Comparison of ENCODE assay signal across 11 cellular contexts in the genomic region with DNA sequence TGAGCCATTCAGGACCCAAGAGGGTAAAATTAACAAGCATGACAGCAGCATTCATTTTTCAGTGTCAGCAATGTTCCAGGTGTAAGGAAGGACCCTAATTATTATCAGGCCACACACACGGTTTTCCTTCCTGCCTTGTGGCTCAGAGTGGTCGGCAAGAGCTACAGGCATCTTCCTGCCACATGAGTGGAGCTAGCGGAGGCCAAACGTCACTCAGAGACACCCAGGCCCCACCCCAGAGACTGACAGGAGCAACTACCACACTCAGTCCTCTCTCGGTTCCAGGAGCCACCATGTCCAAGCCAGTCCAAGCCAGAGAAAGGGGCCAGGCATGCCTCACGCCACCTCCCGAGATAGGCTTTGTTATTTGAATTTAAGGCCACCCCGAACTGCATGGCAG.
DNase-seq lines count a peak whose midpoint lies in the region; ATAC-seq, FAIRE-seq and TF ChIP-seq lines count a peak whose summit lies in the region.
"Had no signal": no experiment of that assay in that cellular context is flagged by ENCODE, and none has a peak within 500 bp of the region (broad histone marks: within the 10 kb centered on the region; RNA-seq: fewer than 3 reads in every experiment).

No MANE protein-coding gene starts in this region.

- no peaks in the 10 kb centered on the region for H3K79me1 ChIP-seq in H9 (ENCODE audit: insufficient read depth, low read depth, low read length, poor library complexity, severe bottlenecking)

- H3K36me3 ChIP-seq in left ventricle myocardium inferior (no peaks in the 10 kb centered on the region), small intestine (ENCODE audit: control insufficient read depth in 2 of 2, insufficient read depth in 2 of 2, low read length in 2 of 2) (no peaks in the 10 kb centered on the region)
- H3K36me3 ChIP-seq: neutrophil had no signal

- H3K9me3 Mint-ChIP-seq in H9 (no peaks in the 10 kb centered on the region), activated B cell treated with CpG ODN at 0.5 μM for 24 hours (no peaks in the 10 kb centered on the region)

- TF ChIP-seq CTCF in H9 (conservative IDR thresholded peaks at IDR 0.05) (no peak), activated B cell treated with CpG ODN at 0.5 μM for 24 hours (IDR thresholded peaks at IDR 0.05) (no peak), left ventricle myocardium inferior (IDR thresholded peaks at IDR 0.05; ENCODE audit: borderline replicate concordance) (no peak)

- no peak overlapping the region for H2AK5ac ChIP-seq in H9 (ENCODE audit: insufficient read length, low read length)

- in situ Hi-C loops in ACHN (cut with HindIII; ENCODE audit: low pct_ligation_motif_present, low pct_unique_long_range_greater_than_20kb, low sequenced_read_pairs), result no loop called here

- DNase-seq in H9 (no peak), activated B cell treated with CpG ODN at 0.5 μM for 24 hours (no peak), left ventricle myocardium inferior (peak; percentile 44), small intestine (peak; percentile 14), ACHN (no peak), HuH-7.5 (ENCODE audit: low spot score) (no peak)
- no peak for DNase-seq in activated naive CD4-positive, alpha-beta T cell treated with Interleukin-2 at 50 U/mL for 16 hours
- DNase-seq: activated CD4-positive, alpha-beta T cell treated with anti-CD3 and anti-CD28 coated beads, Interleukin-2, amount 50 U/mL, for 48 hours had no signal

- H3K18ac ChIP-seq in H9 (ENCODE audit: insufficient read length, low read depth, low read length), result no peak overlapping the region

- H3K27me3 ChIP-seq in H9 (ENCODE audit: insufficient read depth, low read length), result no peaks in the 10 kb centered on the region
- no peaks in the 10 kb centered on the region for H3K27me3 ChIP-seq in left ventricle myocardium inferior (ENCODE audit: low read depth)
- no peaks in the 10 kb centered on the region for H3K27me3 ChIP-seq in small intestine (ENCODE audit: control insufficient read depth in 2 of 2, insufficient read depth in 2 of 2, low read length in 2 of 2)

- no peak overlapping the region for H4K91ac ChIP-seq in H9 (ENCODE audit: insufficient read length, low read depth, low read length)

- no peak overlapping the region for H3K27ac ChIP-seq in H9 (ENCODE audit: insufficient read length, low read depth, low read length)
- H3K27ac ChIP-seq in left ventricle myocardium inferior (replicated peaks), result peak overlapping the region; percentile 83
- peak overlapping the region in 1 of 2 donors; percentile 22 for H3K27ac ChIP-seq in small intestine (ENCODE audit: low read depth in 1 of 2, low read length in 1 of 2)
- H3K27ac ChIP-seq: neutrophil had no signal

- no peak overlapping the region for H3K9ac ChIP-seq in H9 (ENCODE audit: extremely low read depth, insufficient read length, low read length)

- H2BK5ac ChIP-seq in H9 (ENCODE audit: insufficient read length, low read length), result no peak overlapping the region

- no peak for FAIRE-seq in small intestine (lab: Jason Lieb, UNC)
- FAIRE-seq: bronchial epithelial cell had no signal

- H3K9me3 ChIP-seq in H9 (ENCODE audit: control insufficient read depth, low read depth, low read length) (no peaks in the 10 kb centered on the region), left ventricle myocardium inferior (replicated peaks) (no peaks in the 10 kb centered on the region), small intestine (ENCODE audit: control insufficient read depth, low read depth) (no peaks in the 10 kb centered on the region)
- H3K9me3 ChIP-seq: neutrophil had no signal

- peaks cover 25% of the 10 kb centered on the region in 2 experiments for H3K4me1 Mint-ChIP-seq in H9
- H3K4me1 Mint-ChIP-seq in activated B cell treated with CpG ODN at 0.5 μM for 24 hours, result peaks cover 43% of the 10 kb centered on the region

- POLR2A ChIA-PET in activated B cell treated with CpG ODN at 0.5 μM for 24 hours (lab: Charles Lee), result interaction anchor here (1.1 kb wide), 1 partner anchor 397 kb away, joined by 3 read pairs; no protein-coding TSS in a partner anchor

- no peak overlapping the region for H3T11ph ChIP-seq in H9 (ENCODE audit: low read length)

- no peak overlapping the region for H2AFZ ChIP-seq in H9 (ENCODE audit: low read length)

- H3K23me2 ChIP-seq in H9 (ENCODE audit: insufficient read length, low read depth, low read length, poor library complexity, severe bottlenecking), result no peaks in the 10 kb centered on the region

- H3K56ac ChIP-seq in H9 (ENCODE audit: insufficient read length, low read depth, low read length), result no peak overlapping the region

- H2BK120ac ChIP-seq in H9 (ENCODE audit: low read depth, low read length, poor library complexity, severe bottlenecking), result no peak overlapping the region

- H3K4me1 ChIP-seq in H9 (ENCODE audit: insufficient read depth, low read length) (peaks cover 6% of the 10 kb centered on the region; the same call in 1 of the 2 replicates), left ventricle myocardium inferior (peaks cover 31% of the 10 kb centered on the region), small intestine (ENCODE audit: control insufficient read depth in 2 of 2, insufficient read depth in 1 of 2, low read depth in 1 of 2, low read length in 1 of 2) (no peaks in the 10 kb centered on the region)

- no peak overlapping the region for H3K4ac ChIP-seq in H9 (ENCODE audit: low read depth, low read length)

- ATAC-seq in activated B cell treated with CpG ODN at 0.5 μM for 24 hours (ENCODE audit: low read depth) (no peak), HG02981 (IDR thresholded peaks at IDR 0.05; ENCODE audit: unreplicated experiment) (no peak)

- H3K4me3 Mint-ChIP-seq in H9, result no peak overlapping the region
- H3K4me3 Mint-ChIP-seq in activated B cell treated with CpG ODN at 0.5 μM for 24 hours, result no peak overlapping the region

- CTCF ChIA-PET in activated B cell treated with CpG ODN at 0.5 μM for 24 hours (lab: Charles Lee), result interaction anchor here (2.4 kb wide), 1 partner anchor 202 kb away, joined by 9 read pairs; no protein-coding TSS in a partner anchor

- no peak overlapping the region for H4K8ac ChIP-seq in H9 (replicated peaks; ENCODE audit: insufficient read length, low read depth, low read length)

- H3K23ac ChIP-seq in H9 (ENCODE audit: insufficient read length, low read depth, low read length), result no peak overlapping the region

- intact Hi-C loops in activated B cell treated with CpG ODN at 0.5 μM for 24 hours (cut with micrococcal nuclease), result no loop called here
- intact Hi-C loops in left ventricle myocardium inferior (cut with micrococcal nuclease), result no loop called here

- H2BK15ac ChIP-seq in H9 (ENCODE audit: low read depth, low read length), result no peak overlapping the region

- H3K14ac ChIP-seq in H9 (ENCODE audit: insufficient read depth, low read length), result no peak overlapping the region

- no peaks in the 10 kb centered on the region for H4K20me1 ChIP-seq in H9 (ENCODE audit: control insufficient read depth, insufficient read depth, insufficient read length)

- H3K4me2 ChIP-seq in H9 (ENCODE audit: insufficient read depth, insufficient read length, low read length), result no peak overlapping the region

- H3K79me2 ChIP-seq in H9 (ENCODE audit: insufficient read depth, low read length), result no peaks in the 10 kb centered on the region

- H2BK12ac ChIP-seq in H9 (ENCODE audit: insufficient read length, low read depth, low read length), result no peak overlapping the region

- H3K36me3 Mint-ChIP-seq in H9 (ENCODE audit: insufficient read depth in 1 of 3, low read depth in 3 of 3) (no peaks in the 10 kb centered on the region), activated B cell treated with CpG ODN at 0.5 μM for 24 hours (ENCODE audit: low read depth) (no peaks in the 10 kb centered on the region)

- H3K4me3 ChIP-seq in left ventricle myocardium inferior, result no peak overlapping the region
- H3K4me3 ChIP-seq in small intestine (ENCODE audit: low read depth in 1 of 2, low read length in 2 of 2), result no peak overlapping the region

- H4K5ac ChIP-seq in H9 (ENCODE audit: insufficient read length, low read depth, low read length), result no peak overlapping the region

- no peaks in the 10 kb centered on the region for H3K27me3 Mint-ChIP-seq in H9 (ENCODE audit: low read depth)
- H3K27me3 Mint-ChIP-seq in activated B cell treated with CpG ODN at 0.5 μM for 24 hours, result no peaks in the 10 kb centered on the region

- H3K27ac Mint-ChIP-seq in H9 (peak overlapping the region in 2 of 3 experiments; percentile 16 to 78; a peak in 2 of 7 replicates), activated B cell treated with CpG ODN at 0.5 μM for 24 hours (peak overlapping the region; percentile 9)

- no peak overlapping the region for H2BK20ac ChIP-seq in H9 (ENCODE audit: low read depth, low read length, poor library complexity, severe bottlenecking)

- no CpG with 5 or more reads among the region's 8 CpGs for WGBS in H9 (ENCODE audit: extremely low coverage, insufficient read length, low lambda C conversion rate)
- WGBS in small intestine, 3 donors, result 54 to 66% (median 62%) methylated on average over 8 of the region's 8 CpGs

Comparison
In these comparisons a context has a peak if more than half of its experiments do, and no peak if none do; other contexts are left out.
1. DNase-seq: peak in left ventricle myocardium inferior (single experiment) and small intestine (single experiment); none in H9 (single experiment), activated B cell treated with CpG ODN at 0.5 μM for 24 hours (single experiment), ACHN (single experiment), activated naive CD4-positive, alpha-beta T cell treated with Interleukin-2 at 50 U/mL for 16 hours (single experiment) and HuH-7.5 (single experiment).